In the genomic region with DNA sequence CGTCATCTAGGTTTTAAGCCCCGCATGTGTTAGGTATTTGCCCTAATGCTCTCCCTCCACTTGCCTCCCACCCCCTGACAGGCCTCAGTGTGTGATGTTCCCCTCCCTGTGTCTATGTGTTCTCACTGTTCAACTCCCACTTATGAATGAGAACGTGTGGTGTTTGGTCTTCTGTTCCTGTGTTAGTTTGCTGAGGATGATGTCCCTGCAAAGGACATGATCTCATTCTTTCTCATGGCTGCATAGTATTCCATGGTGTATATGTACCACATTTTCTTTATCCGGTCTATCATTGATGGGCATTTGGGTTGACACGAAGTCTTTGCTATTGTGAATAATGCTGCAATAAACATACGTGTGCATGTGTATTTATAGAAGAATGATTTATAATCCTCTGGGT, we compare ENCODE assay signal across 10 cellular contexts. TPM values are rescaled to one million over a fixed set of nuclear protein-coding genes. Genes with fewer than 3 reads are reported as not detected.
"Had no signal": no experiment of that assay in that cellular context is flagged by ENCODE, and none has a peak within 500 bp of the region (broad histone marks: within the 10 kb centered on the region; RNA-seq: fewer than 3 reads in every experiment).

No MANE protein-coding gene starts in this region.

RNA-seq across cellular contexts. Expression of a gene that starts 22.4 kb away (rescaled TPM):
- total RNA-seq: activated CD4-positive, alpha-beta memory T cell treated with anti-CD3 and anti-CD28 coated beads for 36 hours; activated CD4-positive, alpha-beta memory T cell treated with anti-CD3 and anti-CD28 coated beads, Interleukin-2, amount 10 ng/mL, durations not matched to agents 7 days and 5 days; activated CD4-positive, alpha-beta T cell treated with anti-CD3 and anti-CD28 coated beads, Interleukin-2, amount 10 ng/mL, durations not matched to agents 24 days and 14 days; activated CD8-positive, alpha-beta memory T cell treated with anti-CD3 and anti-CD28 coated beads for 36 hours; activated CD8-positive, alpha-beta memory T cell treated with anti-CD3 and anti-CD28 coated beads, Interleukin-2, amount 10 ng/mL, durations not matched to agents 7 days and 5 days; activated CD8-positive, alpha-beta T cell treated with anti-CD3 and anti-CD28 coated beads for 36 hours; T-helper 1 cell treated with Interleukin-12 subunit alpha and Interleukin-12 subunit beta and Interleukin-4 antibody, amounts not matched to agents 30 ng/mL and 1 ng/mL, for 36 hours; T-helper 17 cell; T-helper 2 cell treated with Interferon-gamma antibody and Interleukin-4, amounts not matched to agents 100 ng/mL and 5 ng/mL, for 36 hours had no signal

RNA-seq across cellular contexts. Expression of a gene that starts 39.8 kb away (rescaled TPM):
- total RNA-seq: activated B cell treated with CpG ODN at 0.5 μM for 24 hours; activated CD4-positive, alpha-beta memory T cell treated with anti-CD3 and anti-CD28 coated beads, Interleukin-2, amount 10 ng/mL, durations not matched to agents 7 days and 5 days had no signal
